Comparison of ENCODE assay signal across 22 cellular contexts in genomic region chr2:19059076-19059475, GRCh38.
DNase-seq lines count a peak whose midpoint lies in the region; ATAC-seq, FAIRE-seq and TF ChIP-seq lines count a peak whose summit lies in the region.
"Had no signal": no experiment of that assay in that cellular context is flagged by ENCODE, and none has a peak within 500 bp of the region (broad histone marks: within the 10 kb centered on the region; RNA-seq: fewer than 3 reads in every experiment).

No MANE protein-coding gene starts in this region.

- H3K36me3 ChIP-seq in HUES64 (ENCODE audit: insufficient read depth, low read length) (no peaks in the 10 kb centered on the region), mammary epithelial cell (ENCODE audit: insufficient read depth, low read length) (no peaks in the 10 kb centered on the region), keratinocyte (ENCODE audit: control insufficient read depth in 2 of 2, extremely low read depth in 1 of 2, insufficient read depth in 2 of 2, low read length in 2 of 2) (no peaks in the 10 kb centered on the region)
- H3K36me3 ChIP-seq: spleen had no signal

- H3K4me1 Mint-ChIP-seq in Calu3 (ENCODE audit: low read depth, unreplicated experiment) = peaks cover 20% of the 10 kb centered on the region
- H3K4me1 Mint-ChIP-seq in stimulated activated effector memory CD8-positive, alpha-beta T cell treated with anti-CD3 and anti-CD28 coated beads, Interleukin-12 subunit alpha, Interleukin-12 subunit beta, amount 100 ng/mL, for 72 hours = no peaks in the 10 kb centered on the region
- H3K4me1 Mint-ChIP-seq: activated B cell treated with CpG ODN at 0.5 μM for 24 hours, brain, CD14-positive monocyte had no signal

- H3K79me2 ChIP-seq in mammary epithelial cell (ENCODE audit: insufficient read depth, low read length) (no peaks in the 10 kb centered on the region), keratinocyte (ENCODE audit: control insufficient read depth, insufficient read depth, low read length) (no peaks in the 10 kb centered on the region)

- WGBS in HUES64 = no CpG with 5 or more reads among the region's 1 CpG
- 0% methylated on average over 1 of the region's 1 CpG for WGBS in mammary epithelial cell (ENCODE audit: low coverage, missing lambda C conversion rate)

- no peak overlapping the region for H3K4me3 Mint-ChIP-seq in Calu3 (ENCODE audit: low read depth, unreplicated experiment)
- H3K4me3 Mint-ChIP-seq in stimulated activated effector memory CD8-positive, alpha-beta T cell treated with anti-CD3 and anti-CD28 coated beads, Interleukin-12 subunit alpha, Interleukin-12 subunit beta, amount 100 ng/mL, for 72 hours = no peak overlapping the region
- H3K4me3 Mint-ChIP-seq: activated B cell treated with CpG ODN at 0.5 μM for 24 hours; activated naive CD8-positive, alpha-beta T cell treated with anti-CD3 and anti-CD28 coated beads, Interleukin-2, amount 10 ng/mL, durations not matched to agents 7 days and 5 days; activated T-helper 1 cell treated with anti-CD3 and anti-CD28 coated beads, Interleukin-12 subunit alpha, Interleukin-12 subunit beta, Interleukin-2, Interleukin-4 antibody, amounts not matched to agents 30 ng/mL and 10 ng/mL and 1 ng/mL, durations not matched to agents 14 hours and 24 hours and 36 hours; brain; CD14-positive monocyte had no signal

- DNase-seq in Calu3 (peak; percentile 56), mammary epithelial cell (peak; percentile 80), keratinocyte (ENCODE audit: low read depth, low spot score) (peak; percentile 66), globus pallidus (ENCODE audit: low spot score) (no peak), activated T-cell treated with anti-CD3 and anti-CD28 coated beads for 4 hours (no peak), Right ventricle myocardium inferior (ENCODE audit: missing footprints) (no peak)
- no peak for DNase-seq in stimulated activated effector memory CD8-positive, alpha-beta T cell treated with anti-CD3 and anti-CD28 coated beads, Interleukin-12 subunit alpha, Interleukin-12 subunit beta, amount 100 ng/mL, for 72 hours (ENCODE audit: low spot score in 2 of 2)
- DNase-seq: activated B cell treated with CpG ODN at 0.5 μM for 24 hours; activated naive CD8-positive, alpha-beta T cell treated with anti-CD3 and anti-CD28 coated beads, Interleukin-2, amount 10 ng/mL, durations not matched to agents 7 days and 5 days; hippocampal formation; NCI-H1417; NCI-H526; retina; spleen; stimulated activated CD8-positive, alpha-beta memory T cell treated with anti-CD3 and anti-CD28 coated beads, Interleukin-4, amount 100 ng/mL, for 48 hours; substantia nigra had no signal

- CTCF ChIA-PET in Calu3 (lab: Charles Lee) = no interaction called here
- CTCF ChIA-PET in mammary epithelial cell (lab: Charles Lee; ENCODE audit: low non-redundant PET) = no interaction called here

- H3K4me1 ChIP-seq in HUES64 (ENCODE audit: insufficient read depth, low read length) (peaks cover 42% of the 10 kb centered on the region), mammary epithelial cell (ENCODE audit: insufficient read depth, low read length) (peaks cover 17% of the 10 kb centered on the region), keratinocyte (ENCODE audit: control insufficient read depth, extremely low read depth, insufficient read depth, low read length) (peaks cover 15% of the 10 kb centered on the region)
- H3K4me1 ChIP-seq: spleen had no signal

- peak; percentile 97 for FAIRE-seq in keratinocyte (lab: Jason Lieb, UNC)
- FAIRE-seq: endothelial cell of umbilical vein had no signal

- H3K27me3 ChIP-seq in HUES64 (ENCODE audit: insufficient read depth, low read length) = no peaks in the 10 kb centered on the region
- no peaks in the 10 kb centered on the region for H3K27me3 ChIP-seq in mammary epithelial cell (ENCODE audit: insufficient read depth, low read length)
- no peaks in the 10 kb centered on the region for H3K27me3 ChIP-seq in keratinocyte (ENCODE audit: control insufficient read depth, extremely low read depth, insufficient read depth, low read length)
- H3K27me3 ChIP-seq: spleen had no signal

- ATAC-seq in stimulated activated effector memory CD8-positive, alpha-beta T cell treated with anti-CD3 and anti-CD28 coated beads, Interleukin-12 subunit alpha, Interleukin-12 subunit beta, amount 100 ng/mL, for 72 hours = no peak
- ATAC-seq in Right ventricle myocardium inferior = no peak

- no peaks in the 10 kb centered on the region for H3K36me3 Mint-ChIP-seq in Calu3 (ENCODE audit: insufficient read depth, unreplicated experiment)
- H3K36me3 Mint-ChIP-seq in stimulated activated effector memory CD8-positive, alpha-beta T cell treated with anti-CD3 and anti-CD28 coated beads, Interleukin-12 subunit alpha, Interleukin-12 subunit beta, amount 100 ng/mL, for 72 hours = no peaks in the 10 kb centered on the region
- H3K36me3 Mint-ChIP-seq: activated naive CD8-positive, alpha-beta T cell treated with anti-CD3 and anti-CD28 coated beads, Interleukin-2, amount 10 ng/mL, durations not matched to agents 7 days and 5 days; brain; CD14-positive monocyte had no signal

- peak overlapping the region; percentile 75 for H2AFZ ChIP-seq in mammary epithelial cell (ENCODE audit: low read depth, low read length)
- peak overlapping the region; percentile 75 for H2AFZ ChIP-seq in keratinocyte (ENCODE audit: control insufficient read depth, low read length)

- H3K4me2 ChIP-seq in mammary epithelial cell (ENCODE audit: insufficient read depth, low read depth, low read length) (peak overlapping the region; percentile 72), keratinocyte (ENCODE audit: control insufficient read depth, extremely low read depth, insufficient read depth, low read depth, low read length) (peak overlapping the region; percentile 69)

- H4K20me1 ChIP-seq in mammary epithelial cell (ENCODE audit: insufficient read depth, low read length) (no peaks in the 10 kb centered on the region), keratinocyte (ENCODE audit: control insufficient read depth, extremely low read depth, insufficient read depth, low read length) (no peaks in the 10 kb centered on the region)

- in situ Hi-C loops in mammary epithelial cell (cut with MboI; ENCODE audit: low sequenced_read_pairs in 2 of 2) = no loop called here

- H3K9me3 Mint-ChIP-seq in Calu3 (ENCODE audit: low read depth, unreplicated experiment) = no peaks in the 10 kb centered on the region
- H3K9me3 Mint-ChIP-seq in stimulated activated effector memory CD8-positive, alpha-beta T cell treated with anti-CD3 and anti-CD28 coated beads, Interleukin-12 subunit alpha, Interleukin-12 subunit beta, amount 100 ng/mL, for 72 hours = no peaks in the 10 kb centered on the region
- H3K9me3 Mint-ChIP-seq: activated B cell treated with CpG ODN at 0.5 μM for 24 hours had no signal

- no peak overlapping the region for H3K27ac Mint-ChIP-seq in Calu3 (ENCODE audit: unreplicated experiment)
- no peak overlapping the region for H3K27ac Mint-ChIP-seq in stimulated activated effector memory CD8-positive, alpha-beta T cell treated with anti-CD3 and anti-CD28 coated beads, Interleukin-12 subunit alpha, Interleukin-12 subunit beta, amount 100 ng/mL, for 72 hours
- H3K27ac Mint-ChIP-seq: activated B cell treated with CpG ODN at 0.5 μM for 24 hours; activated naive CD8-positive, alpha-beta T cell treated with anti-CD3 and anti-CD28 coated beads, Interleukin-2, amount 10 ng/mL, durations not matched to agents 7 days and 5 days; activated T-helper 1 cell treated with anti-CD3 and anti-CD28 coated beads, Interleukin-12 subunit alpha, Interleukin-12 subunit beta, Interleukin-2, Interleukin-4 antibody, amounts not matched to agents 30 ng/mL and 10 ng/mL and 1 ng/mL, durations not matched to agents 14 hours and 24 hours and 36 hours; brain; CD14-positive monocyte had no signal

- dilution Hi-C loops in mammary epithelial cell (cut with HindIII; ENCODE audit: low sequenced_read_pairs) = no loop called here
- dilution Hi-C loops in keratinocyte (cut with MboI; ENCODE audit: extremely low pct_ligation_motif_present, low sequenced_read_pairs) = no loop called here

- H3K27me3 Mint-ChIP-seq in Calu3 (ENCODE audit: unreplicated experiment) = no peaks in the 10 kb centered on the region
- H3K27me3 Mint-ChIP-seq: activated B cell treated with CpG ODN at 0.5 μM for 24 hours; activated naive CD8-positive, alpha-beta T cell treated with anti-CD3 and anti-CD28 coated beads, Interleukin-2, amount 10 ng/mL, durations not matched to agents 7 days and 5 days; brain had no signal

- intact Hi-C loops in Calu3 (cut with micrococcal nuclease; ENCODE audit: unreplicated experiment) = no loop called here
- intact Hi-C loops in mammary epithelial cell (cut with micrococcal nuclease) = no loop called here
- intact Hi-C loops in Right ventricle myocardium inferior (cut with DNase I) = no loop called here

- H3K4me3 ChIP-seq in HUES64 (ENCODE audit: low read length) (no peak overlapping the region; the same call in 1 of the 2 replicates), mammary epithelial cell (replicated peaks in 1 of 3; ENCODE audit: insufficient read depth in 1 of 3, low read depth in 2 of 3, low read length in 3 of 3) (no peak overlapping the region), keratinocyte (ENCODE audit: control insufficient read depth in 2 of 3, extremely low read depth in 1 of 3, insufficient read depth in 2 of 3, low read depth in 1 of 3, low read length in 3 of 3) (no peak overlapping the region)
- H3K4me3 ChIP-seq: SK-N-MC, spleen had no signal

- H3K9me3 ChIP-seq in HUES64 (ENCODE audit: insufficient read depth, low read depth, low read length) = no peaks in the 10 kb centered on the region
- H3K9me3 ChIP-seq in mammary epithelial cell (replicated peaks; ENCODE audit: insufficient read depth, low read length) = no peaks in the 10 kb centered on the region
- no peaks in the 10 kb centered on the region for H3K9me3 ChIP-seq in keratinocyte (ENCODE audit: control insufficient read depth, low read depth, low read length)

- peak overlapping the region; percentile 67 for H3K27ac ChIP-seq in HUES64 (ENCODE audit: low read depth, low read length)
- peak overlapping the region; percentile 63 for H3K27ac ChIP-seq in mammary epithelial cell (ENCODE audit: insufficient read depth, low read depth, low read length)
- peak overlapping the region; percentile 33 for H3K27ac ChIP-seq in keratinocyte (ENCODE audit: control insufficient read depth, insufficient read depth, low read length)
- H3K27ac ChIP-seq: SK-N-MC, spleen had no signal

- H3K9ac ChIP-seq in HUES64 (ENCODE audit: low read depth, low read length) (peak overlapping the region; percentile 54; the same call in 1 of the 2 replicates), mammary epithelial cell (ENCODE audit: insufficient read depth, low read length) (no peak overlapping the region), keratinocyte (ENCODE audit: control insufficient read depth, extremely low read depth, insufficient read depth, low read length) (peak overlapping the region; percentile 0)

- no TSS peak for BruUV-seq in Calu3 (replicated peaks; lab: Mats Ljungman, UMichigan)
- BruUV-seq in mammary epithelial cell (replicated peaks; lab: Mats Ljungman, UMichigan) = no TSS peak

- TF ChIP-seq CTCF in Calu3 (IDR thresholded peaks at IDR 0.05; ENCODE audit: unreplicated experiment) = no peak
- TF ChIP-seq CTCF in mammary epithelial cell (conservative IDR thresholded peaks at IDR 0.05 in 1 of 2, IDR thresholded peaks at IDR 0.05 in 1 of 2; ENCODE audit: extremely low read depth in 1 of 2, insufficient read depth in 1 of 2, low read depth in 1 of 2, low read length in 2 of 2) = no peak
- no peak for TF ChIP-seq CTCF in keratinocyte (optimal IDR thresholded peaks at IDR 0.05 in 1 of 3, IDR thresholded peaks at IDR 0.05 in 1 of 3, conservative IDR thresholded peaks at IDR 0.05 in 1 of 3; ENCODE audit: extremely low read depth in 1 of 3, insufficient read depth in 2 of 3, low read length in 3 of 3)

- no peaks in the 10 kb centered on the region for H3K9me1 ChIP-seq in keratinocyte (ENCODE audit: control insufficient read depth, extremely low read depth, insufficient read depth, low read length)

Comparison
In these comparisons a context has a peak if more than half of its experiments do, and no peak if none do; other contexts are left out.
1. DNase-seq: peak in Calu3 (single experiment), mammary epithelial cell (single experiment) and keratinocyte (single experiment); none in stimulated activated effector memory CD8-positive, alpha-beta T cell treated with anti-CD3 and anti-CD28 coated beads, Interleukin-12 subunit alpha, Interleukin-12 subunit beta, amount 100 ng/mL, for 72 hours (0 of 2), globus pallidus (single experiment), activated T-cell treated with anti-CD3 and anti-CD28 coated beads for 4 hours (single experiment) and Right ventricle myocardium inferior (single experiment).
2. Peak in every context shown above with its lines, with median percentiles within 50 percentile points of each other: H3K27ac ChIP-seq.